Comparison of ENCODE assay signal across 8 cellular contexts in the genomic region with DNA sequence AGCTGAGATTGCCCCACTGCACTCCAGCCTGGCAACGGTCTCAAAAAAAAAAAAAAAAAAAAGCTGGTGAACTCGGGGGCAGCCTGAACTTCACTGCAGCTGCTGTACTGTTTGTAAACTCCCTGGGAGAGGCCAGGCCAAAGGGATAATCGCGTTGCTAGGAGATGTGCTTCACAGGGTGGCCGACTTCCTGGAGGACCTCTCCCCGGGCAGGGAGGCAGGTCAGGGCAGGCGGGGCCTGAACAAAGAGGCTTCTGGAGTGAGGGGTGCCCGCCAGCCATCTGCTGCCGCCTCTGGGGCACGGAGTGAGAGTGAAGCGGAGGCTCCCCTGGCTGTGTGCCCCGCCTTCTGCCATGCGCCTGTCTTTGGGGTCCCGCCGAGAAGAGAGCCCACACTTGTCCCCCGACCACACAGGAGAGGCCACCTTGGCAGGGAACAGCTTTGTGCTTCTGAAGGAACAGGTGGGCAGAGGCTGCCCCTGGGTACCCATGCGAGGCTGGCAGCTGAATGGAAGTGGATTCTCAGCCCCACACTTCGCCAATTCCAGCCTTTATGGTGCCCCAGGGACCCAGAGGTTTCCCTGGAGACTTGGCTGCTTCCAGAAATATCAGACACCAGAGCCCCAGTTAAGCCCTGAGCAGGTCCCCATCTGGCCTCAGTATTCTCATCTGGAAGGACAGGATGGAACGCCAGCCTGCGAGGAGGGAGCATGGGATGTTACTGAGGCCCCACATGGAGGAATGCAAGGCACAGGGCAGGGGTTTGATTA. TPM values are rescaled to one million over a fixed set of nuclear protein-coding genes. Genes with fewer than 3 reads are reported as not detected.
DNase-seq lines count a peak whose midpoint lies in the region; ATAC-seq, FAIRE-seq and TF ChIP-seq lines count a peak whose summit lies in the region.

No MANE protein-coding gene starts in this region.

- H3K4me1 Mint-ChIP-seq in memory B cell, result peaks cover 10% of the 10 kb centered on the region

- TF ChIP-seq POLR2A in GM18505 (IDR thresholded peaks at IDR 0.05; ENCODE audit: borderline replicate concordance, extremely low read depth, insufficient read depth, insufficient read length), result no peak

- intact Hi-C loops in Right ventricle myocardium inferior (cut with DNase I) (no loop called here), cardiac septum (cut with DNase I) (no loop called here)

- TF ChIP-seq CTCF in bronchial epithelial cell (IDR thresholded peaks at IDR 0.05; ENCODE audit: insufficient read depth, low read length, severe bottlenecking), result no peak

- H3K36me3 Mint-ChIP-seq in memory B cell, result peaks cover 19% of the 10 kb centered on the region

- H3K4me3 Mint-ChIP-seq in memory B cell, result no peak overlapping the region

- no peak for FAIRE-seq in bronchial epithelial cell (lab: Jason Lieb, UNC)

- ATAC-seq in Right ventricle myocardium inferior, result peak; percentile 27
- no peak for ATAC-seq in memory B cell (ENCODE audit: low read depth)
- no peak for ATAC-seq in GM18505 (IDR thresholded peaks at IDR 0.05; ENCODE audit: unreplicated experiment)
- ATAC-seq in HG03342 (IDR thresholded peaks at IDR 0.05; ENCODE audit: unreplicated experiment), result no peak
- no peak for ATAC-seq in HG03139 (IDR thresholded peaks at IDR 0.05; ENCODE audit: unreplicated experiment)

- no peak overlapping the region for H3K4me3 ChIP-seq in bronchial epithelial cell (ENCODE audit: low read depth, low read length)

- H3K27me3 Mint-ChIP-seq in memory B cell, result no peaks in the 10 kb centered on the region

- no peaks in the 10 kb centered on the region for H3K9me3 Mint-ChIP-seq in memory B cell

- peak overlapping the region; percentile 5 for H3K27ac Mint-ChIP-seq in memory B cell

- H3K27me3 ChIP-seq in bronchial epithelial cell (ENCODE audit: control insufficient read depth, insufficient read depth, low read length), result no peaks in the 10 kb centered on the region

- peak; percentile 74 for DNase-seq in Right ventricle myocardium inferior (ENCODE audit: missing footprints)
- DNase-seq in cardiac septum (ENCODE audit: low spot score), result no peak
- DNase-seq in bronchial epithelial cell (ENCODE audit: low read depth), result peak; percentile 65
- no peak for DNase-seq in memory B cell (ENCODE audit: low spot score in 2 of 2)
- DNase-seq in activated gamma-delta T cell treated with Interleukin-2 at 50 U/mL for 16 hours, result no peak

- H3K36me3 ChIP-seq in bronchial epithelial cell (ENCODE audit: control insufficient read depth, insufficient read depth, low read length), result peaks cover 10% of the 10 kb centered on the region

RNA-seq across cellular contexts. Expression of a gene that starts 29.6 kb away (rescaled TPM):
- total RNA-seq in Right ventricle myocardium inferior (43.1 TPM), cardiac septum (58.1 TPM), bronchial epithelial cell (7.1 and 13.3 TPM in 2 replicates)

RNA-seq across cellular contexts. Expression of a gene that starts 41.4 kb away (rescaled TPM):
- total RNA-seq in Right ventricle myocardium inferior, result 4.7 TPM
- total RNA-seq in cardiac septum, result 9.8 TPM
- total RNA-seq in bronchial epithelial cell, result 15.5 and 25.0 TPM in 2 replicates

Comparison
In these comparisons a context has a peak if more than half of its experiments do, and no peak if none do; other contexts are left out.
1. DNase-seq: peak in Right ventricle myocardium inferior (single experiment) and bronchial epithelial cell (single experiment); none in cardiac septum (single experiment), memory B cell (0 of 2) and activated gamma-delta T cell treated with Interleukin-2 at 50 U/mL for 16 hours (single experiment).